In the genomic region with DNA sequence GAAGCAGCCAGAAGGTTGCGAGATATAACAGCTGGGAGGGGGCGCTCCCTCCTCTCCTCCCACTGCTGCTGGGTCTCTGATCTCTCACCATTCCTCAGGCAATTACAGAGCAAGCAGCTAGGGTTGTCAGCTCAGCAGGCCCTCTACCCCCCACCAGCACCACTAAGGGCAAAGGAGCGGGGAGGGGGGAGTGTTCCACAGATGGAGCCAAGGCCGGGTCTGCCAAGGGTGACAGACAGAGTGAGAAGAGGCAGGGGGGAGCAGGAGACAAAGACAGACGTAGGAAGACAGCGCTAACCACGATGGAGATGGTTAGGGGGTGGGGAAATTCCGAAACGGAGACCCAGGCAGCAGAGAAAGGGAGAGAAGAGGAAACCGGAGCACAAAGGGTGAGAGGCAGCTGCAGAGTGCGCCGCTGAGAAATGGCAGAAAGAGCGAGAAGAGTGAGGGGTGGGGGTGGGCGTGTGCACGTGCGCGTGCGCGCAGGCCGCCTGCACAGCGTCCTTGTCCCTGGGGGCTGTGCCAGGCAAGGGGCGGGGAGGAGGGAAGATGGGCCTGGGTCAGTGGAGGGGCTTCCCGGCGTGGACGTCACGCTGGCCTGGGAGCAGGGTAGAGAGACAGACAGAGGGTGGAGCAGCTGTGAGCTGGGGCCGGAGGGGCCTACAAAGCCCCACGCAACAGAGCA, we compare ENCODE assay signal across 12 cellular contexts. TPM values are rescaled to one million over a fixed set of nuclear protein-coding genes. Genes with fewer than 3 reads are reported as not detected.
A peak's percentile ranks its signal among the peaks of the same experiment; 100 is the strongest.
DNase-seq lines count a peak whose midpoint lies in the region; ATAC-seq and TF ChIP-seq lines count a peak whose summit lies in the region.
"Had no signal": no experiment of that assay in that cellular context is flagged by ENCODE, and none has a peak within 500 bp of the region (broad histone marks: within the 10 kb centered on the region; RNA-seq: fewer than 3 reads in every experiment).

No MANE protein-coding gene starts in this region.

- DNase-seq in stimulated activated CD4-positive, alpha-beta T cell treated with anti-CD3 and anti-CD28 coated beads, Interleukin-2, amount 100 ng/mL, for 4 hours (ENCODE audit: low read depth) = peak; percentile 11
- no peak for DNase-seq in stimulated activated CD4-positive, alpha-beta T cell treated with anti-CD3 and anti-CD28 coated beads, Interleukin-1b, Interleukin-23, amount 100 ng/mL, for 48 hours
- DNase-seq in NCI-H69 (lab: John Stamatoyannopoulos, UW) (peak; percentile 93), uterus (no peak), germinal center (ENCODE audit: low spot score) (no peak)
- DNase-seq: anterior cingulate cortex; CD4-positive, CD25-positive, alpha-beta regulatory T cell had no signal

- no peaks in the 10 kb centered on the region for H3K9me3 ChIP-seq in iPS-15b (ENCODE audit: control insufficient read depth, insufficient read depth, low read length)
- H3K9me3 ChIP-seq in uterus = no peaks in the 10 kb centered on the region

- H3K4me1 ChIP-seq in iPS-15b (ENCODE audit: control insufficient read depth, insufficient read depth, low read length) (peaks cover 12% of the 10 kb centered on the region), uterus (no peaks in the 10 kb centered on the region)

- no peak overlapping the region for H3K9ac ChIP-seq in iPS-15b (ENCODE audit: low read depth, low read length)

- no peak for ATAC-seq in HG02678 (IDR thresholded peaks at IDR 0.05; ENCODE audit: unreplicated experiment)
- ATAC-seq in GM21423 (IDR thresholded peaks at IDR 0.05; ENCODE audit: unreplicated experiment) = no peak

- no peaks in the 10 kb centered on the region for H3K36me3 ChIP-seq in iPS-15b (ENCODE audit: control insufficient read depth, insufficient read depth, low read length)
- no peaks in the 10 kb centered on the region for H3K36me3 ChIP-seq in uterus

- intact Hi-C loops in uterus (cut with DNase I; ENCODE audit: low total_unique reads) = no loop called here

- no peak overlapping the region for H3K27ac ChIP-seq in uterus

- peak overlapping the region; percentile 37 for H3K4me3 ChIP-seq in iPS-15b (ENCODE audit: low read depth, low read length)
- no peak overlapping the region for H3K4me3 ChIP-seq in uterus

- TF ChIP-seq POLR2A in uterus (IDR thresholded peaks at IDR 0.05) = no peak

- no peak for TF ChIP-seq CTCF in uterus (IDR thresholded peaks at IDR 0.05)

- no peaks in the 10 kb centered on the region for H3K27me3 ChIP-seq in iPS-15b (ENCODE audit: control insufficient read depth, insufficient read depth, low read length)
- peaks cover 0 to 21% of the 10 kb centered on the region in 2 donors for H3K27me3 ChIP-seq in uterus

RNA-seq across cellular contexts. Expression of a gene that starts 6.9 kb away (rescaled TPM):
- 1 to 10 TPM in 2 of 4 donors, under 1 TPM in 1, not detected in 1; 0.26 to 5.1 (median 2.8) TPM for total RNA-seq in uterus

RNA-seq across cellular contexts. Expression of a gene that starts 25.4 kb away (rescaled TPM):
- 1 to 10 TPM in 2 of 4 donors, under 1 TPM in 1, not detected in 1; 0.35 to 5.2 (median 4.4) TPM for total RNA-seq in uterus
- total RNA-seq: CD4-positive, CD25-positive, alpha-beta regulatory T cell; fibroblast of lung; mononuclear cell had no signal

RNA-seq across cellular contexts. Expression of a gene that starts 47.0 kb away (rescaled TPM):
- 10 to 100 TPM in 2 of 4 donors, 1 to 10 TPM in 2; 5.1 to 28.3 (median 15.8) TPM for total RNA-seq in uterus

RNA-seq across cellular contexts. Expression of a gene that starts 48.8 kb away (rescaled TPM):
- total RNA-seq in uterus = 10 to 100 TPM in 3 of 4 donors, 1 to 10 TPM in 1; 2.6 to 21.3 (median 16.8) TPM

RNA-seq across cellular contexts. Expression of a gene that starts 55.7 kb away (rescaled TPM):
- 100 to 1,000 TPM in 2 of 4 donors, 10 to 100 TPM in 2; 37.9 to 198 (median 109) TPM for total RNA-seq in uterus

Comparison
In these comparisons a context has a peak if more than half of its experiments do, and no peak if none do; other contexts are left out.
1. DNase-seq: peak in stimulated activated CD4-positive, alpha-beta T cell treated with anti-CD3 and anti-CD28 coated beads, Interleukin-2, amount 100 ng/mL, for 4 hours (single experiment) and NCI-H69 (single experiment); none in stimulated activated CD4-positive, alpha-beta T cell treated with anti-CD3 and anti-CD28 coated beads, Interleukin-1b, Interleukin-23, amount 100 ng/mL, for 48 hours (single experiment), uterus (0 of 2) and germinal center (single experiment).